28 cellular contexts compared by ENCODE assay signal in the genomic region with DNA sequence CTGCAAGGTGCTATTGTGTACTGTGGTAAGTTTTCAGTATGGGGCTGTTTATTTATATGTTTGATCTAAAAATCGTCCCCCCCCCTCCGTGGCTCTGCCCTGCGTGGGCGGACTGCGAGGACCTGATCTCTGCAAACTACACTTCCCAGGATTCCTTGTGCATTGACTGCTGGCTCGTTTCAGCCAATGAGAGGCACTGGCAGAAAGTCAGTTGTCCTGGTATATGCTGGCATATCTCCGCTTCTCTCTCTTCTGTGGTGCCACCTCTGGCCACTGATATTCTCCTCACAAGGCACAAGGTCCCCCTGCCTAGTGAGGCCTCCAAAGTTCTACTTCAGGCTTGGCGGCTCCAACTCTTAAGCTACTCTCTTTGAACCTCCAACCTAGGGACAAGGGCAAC.
DNase-seq lines count a peak whose midpoint lies in the region; ATAC-seq, FAIRE-seq and TF ChIP-seq lines count a peak whose summit lies in the region.
"Had no signal": no experiment of that assay in that cellular context is flagged by ENCODE, and none has a peak within 500 bp of the region (broad histone marks: within the 10 kb centered on the region; RNA-seq: fewer than 3 reads in every experiment).

No MANE protein-coding gene starts in this region.

- no peaks in the 10 kb centered on the region for H3K27me3 Mint-ChIP-seq in WTC11 (ENCODE audit: low read depth)
- no peaks in the 10 kb centered on the region for H3K27me3 Mint-ChIP-seq in activated CD4-positive, alpha-beta T cell treated with anti-CD3 and anti-CD28 coated beads, Interleukin-2, amount 10 ng/mL, durations not matched to agents 7 days and 5 days
- H3K27me3 Mint-ChIP-seq: naive thymus-derived CD8-positive, alpha-beta T cell had no signal

- H3K27ac ChIP-seq in HepG2 (ENCODE audit: extremely low read length, insufficient read depth, low read length) (no peak overlapping the region), right lobe of liver (no peak overlapping the region), tibial nerve (no peak overlapping the region)
- H3K27ac ChIP-seq: brain microvascular endothelial cell, dorsolateral prefrontal cortex, HL-60, stomach, tibial artery had no signal

- TF ChIP-seq EP300 in HepG2 (IDR thresholded peaks at IDR 0.05; ENCODE audit: low read depth in 2 of 2, low read length in 2 of 2) (no peak), HepG2 (CRISPR knock-in tag; IDR thresholded peaks at IDR 0.05; ENCODE audit: borderline replicate concordance) (no peak), tibial nerve (IDR thresholded peaks at IDR 0.05) (no peak)

- H3K27ac Mint-ChIP-seq in WTC11: no peak overlapping the region
- H3K27ac Mint-ChIP-seq in activated CD4-positive, alpha-beta T cell treated with anti-CD3 and anti-CD28 coated beads, Interleukin-2, amount 10 ng/mL, durations not matched to agents 7 days and 5 days: no peak overlapping the region
- H3K27ac Mint-ChIP-seq: activated naive CD4-positive, alpha-beta T cell treated with anti-CD3 and anti-CD28 coated beads for 36 hours; naive thymus-derived CD8-positive, alpha-beta T cell had no signal

- no peak for TF ChIP-seq POLR2A in HepG2 (IDR thresholded peaks at IDR 0.05; ENCODE audit: insufficient read depth in 1 of 2, low read depth in 2 of 2, low read length in 2 of 2)
- no peak for TF ChIP-seq POLR2A in right lobe of liver (IDR thresholded peaks at IDR 0.05)
- no peak for TF ChIP-seq POLR2A in tibial nerve (IDR thresholded peaks at IDR 0.05)

- TF ChIP-seq RAD21 in HepG2 (CRISPR knock-in tag; IDR thresholded peaks at IDR 0.05): no peak

- intact Hi-C loops in HepG2 (cut with micrococcal nuclease; ENCODE audit: unreplicated experiment): no loop called here
- intact Hi-C loops in right lobe of liver (cut with DNase I): no loop called here

- no peak for DNase-seq in HepG2 (ENCODE audit: low spot score)
- DNase-seq in right lobe of liver: no peak
- peak; percentile 12 for DNase-seq in NCI-H460 (ENCODE audit: extremely low read depth, low read depth)
- DNase-seq in WTC11 (ENCODE audit: low spot score): no peak
- DNase-seq in activated CD4-positive, alpha-beta T cell treated with anti-CD3 and anti-CD28 coated beads, Interleukin-2, amount 10 ng/mL, durations not matched to agents 7 days and 5 days: no peak
- DNase-seq in tibial nerve (ENCODE audit: low spot score in 2 of 2): no peak
- DNase-seq in Ammon's horn (ENCODE audit: low spot score): no peak
- DNase-seq: ACHN; activated CD4-positive, alpha-beta T cell treated with anti-CD3 and anti-CD28 coated beads, Interleukin-2, amount 50 U/mL, for 4 hours; activated CD4-positive, CD25-positive, alpha-beta regulatory T cell; activated naive CD4-positive, alpha-beta T cell treated with anti-CD3 and anti-CD28 coated beads for 36 hours; brain microvascular endothelial cell; DMS79; dorsolateral prefrontal cortex; GF-D8; midbrain; naive thymus-derived CD8-positive, alpha-beta T cell; NCI-H1105; NCI-H187 treated with DMSO at 0.1 percent for 48 hours; NCI-H2227 treated with DMSO at 0.1 percent for 48 hours; NCI-H69; occipital lobe; stimulated activated CD8-positive, alpha-beta memory T cell treated with anti-CD3 and anti-CD28 coated beads, Interleukin-4, amount 100 ng/mL, for 48 hours; stomach; tibial artery had no signal

- H3K36me3 ChIP-seq in HepG2 (replicated peaks in 1 of 2; ENCODE audit: control insufficient read depth in 1 of 2, insufficient read depth in 2 of 2, low read length in 2 of 2) (no peaks in the 10 kb centered on the region), right lobe of liver (no peaks in the 10 kb centered on the region), tibial nerve (no peaks in the 10 kb centered on the region)
- H3K36me3 ChIP-seq: brain microvascular endothelial cell, stomach, tibial artery had no signal

- POLR2A ChIA-PET in HepG2 (lab: Yijun Ruan, JAX): no interaction called here
- POLR2A ChIA-PET in WTC11 (lab: Charles Lee): no interaction called here
- POLR2A ChIA-PET in activated CD4-positive, alpha-beta T cell treated with anti-CD3 and anti-CD28 coated beads, Interleukin-2, amount 10 ng/mL, durations not matched to agents 7 days and 5 days (lab: Charles Lee): no interaction called here

- H2AFZ ChIP-seq in HepG2 (ENCODE audit: low read length): no peak overlapping the region

- H3K36me3 Mint-ChIP-seq in WTC11: no peaks in the 10 kb centered on the region
- no peaks in the 10 kb centered on the region for H3K36me3 Mint-ChIP-seq in activated CD4-positive, alpha-beta T cell treated with anti-CD3 and anti-CD28 coated beads, Interleukin-2, amount 10 ng/mL, durations not matched to agents 7 days and 5 days (ENCODE audit: low read depth)
- H3K36me3 Mint-ChIP-seq: naive thymus-derived CD8-positive, alpha-beta T cell had no signal

- H3K9ac ChIP-seq in HepG2 (ENCODE audit: insufficient read depth, low read depth, low read length): no peak overlapping the region

- H3K4me1 ChIP-seq in HepG2 (ENCODE audit: insufficient read depth, low read length): no peaks in the 10 kb centered on the region
- H3K4me1 ChIP-seq in right lobe of liver: no peaks in the 10 kb centered on the region
- H3K4me1 ChIP-seq in tibial nerve: no peaks in the 10 kb centered on the region
- H3K4me1 ChIP-seq: stomach, tibial artery had no signal

- WGBS in HepG2 (ENCODE audit: low lambda C conversion rate): 17% methylated on average over 8 of the region's 8 CpGs
- WGBS in right lobe of liver (ENCODE audit: insufficient coverage, low coverage, low lambda C conversion rate, missing lambda C conversion rate): 54% methylated on average over 8 of the region's 8 CpGs
- WGBS in tibial nerve, 2 donors: 78 to 79% methylated on average over 8 of the region's 8 CpGs

- H3K9me3 ChIP-seq in HepG2 (ENCODE audit: low read length) (no peaks in the 10 kb centered on the region), right lobe of liver (no peaks in the 10 kb centered on the region), tibial nerve (no peaks in the 10 kb centered on the region)

- in situ Hi-C loops in HepG2 (cut with HindIII; ENCODE audit: extremely low pct_ligation_motif_present, low pct_unique_long_range_greater_than_20kb): no loop called here

- H3K27me3 ChIP-seq in HepG2 (ENCODE audit: control insufficient read depth in 1 of 2, insufficient read depth in 2 of 2, low read length in 2 of 2) (no peaks in the 10 kb centered on the region), right lobe of liver (no peaks in the 10 kb centered on the region), tibial nerve (no peaks in the 10 kb centered on the region)
- H3K27me3 ChIP-seq: brain microvascular endothelial cell, dorsolateral prefrontal cortex, stomach, tibial artery had no signal

- TF ChIP-seq CTCF in HepG2 (CRISPR knock-in tag; IDR thresholded peaks at IDR 0.05) (no peak), right lobe of liver (IDR thresholded peaks at IDR 0.05) (no peak), WTC11 (IDR thresholded peaks at IDR 0.05) (no peak), tibial nerve (IDR thresholded peaks at IDR 0.05) (no peak)

- CTCF ChIA-PET in HepG2 (lab: Yijun Ruan, JAX; ENCODE audit: low intra/inter-chr PET ratio, low total read pairs): no interaction called here
- CTCF ChIA-PET in WTC11 (lab: Charles Lee): interaction anchor here (0.6 kb wide), 1 partner anchor 18 kb away, joined by 3 read pairs; no protein-coding TSS in a partner anchor
- CTCF ChIA-PET in activated CD4-positive, alpha-beta T cell treated with anti-CD3 and anti-CD28 coated beads, Interleukin-2, amount 10 ng/mL, durations not matched to agents 7 days and 5 days (lab: Charles Lee): no interaction called here

- no peak overlapping the region for H3K4me3 ChIP-seq in HepG2 (replicated peaks in 1 of 3; ENCODE audit: insufficient read depth in 1 of 3, low read depth in 2 of 3, low read length in 3 of 3)
- H3K4me3 ChIP-seq in right lobe of liver: no peak overlapping the region
- H3K4me3 ChIP-seq in tibial nerve: no peak overlapping the region
- H3K4me3 ChIP-seq: dorsolateral prefrontal cortex, stomach, tibial artery had no signal

- no peak overlapping the region for H3K4me3 Mint-ChIP-seq in WTC11
- H3K4me3 Mint-ChIP-seq in activated CD4-positive, alpha-beta T cell treated with anti-CD3 and anti-CD28 coated beads, Interleukin-2, amount 10 ng/mL, durations not matched to agents 7 days and 5 days: no peak overlapping the region
- H3K4me3 Mint-ChIP-seq: activated naive CD4-positive, alpha-beta T cell treated with anti-CD3 and anti-CD28 coated beads for 36 hours; naive thymus-derived CD8-positive, alpha-beta T cell had no signal

- ATAC-seq in HepG2 (no peak), right lobe of liver (no peak), WTC11 (peak; percentile 95), HG03442 (IDR thresholded peaks at IDR 0.05; ENCODE audit: unreplicated experiment) (no peak)
- ATAC-seq: naive thymus-derived CD8-positive, alpha-beta T cell had no signal

- H3K4me2 ChIP-seq in HepG2 (ENCODE audit: low read depth, low read length): no peak overlapping the region

- H3K4me1 Mint-ChIP-seq in WTC11: no peaks in the 10 kb centered on the region
- no peaks in the 10 kb centered on the region for H3K4me1 Mint-ChIP-seq in activated CD4-positive, alpha-beta T cell treated with anti-CD3 and anti-CD28 coated beads, Interleukin-2, amount 10 ng/mL, durations not matched to agents 7 days and 5 days
- H3K4me1 Mint-ChIP-seq: naive thymus-derived CD8-positive, alpha-beta T cell had no signal

- H4K20me1 ChIP-seq in HepG2 (ENCODE audit: insufficient read depth, low read length): no peaks in the 10 kb centered on the region

- H3K9me3 Mint-ChIP-seq in WTC11: no peaks in the 10 kb centered on the region
- H3K9me3 Mint-ChIP-seq in activated CD4-positive, alpha-beta T cell treated with anti-CD3 and anti-CD28 coated beads, Interleukin-2, amount 10 ng/mL, durations not matched to agents 7 days and 5 days: peaks cover 19% of the 10 kb centered on the region

- no TSS peak for BruUV-seq in HepG2 (replicated peaks; lab: Mats Ljungman, UMichigan)

- H3K79me2 ChIP-seq in HepG2 (ENCODE audit: insufficient read depth, low read length): no peaks in the 10 kb centered on the region

- no peak for FAIRE-seq in HepG2 (lab: Jason Lieb, UNC)
- FAIRE-seq: endothelial cell of umbilical vein had no signal

TF ChIP-seq in HepG2, 621 proteins besides CTCF, POLR2A, EP300 and RAD21 (continues in another document):
- no peak for TF ChIP-seq U2AF2 (IDR thresholded peaks at IDR 0.05; ENCODE audit: low read depth, low read length)

TF ChIP-seq in WTC11, 78 proteins besides CTCF, POLR2A, EP300 and RAD21 (continues in another document):
- TF ChIP-seq, protein P1, sequence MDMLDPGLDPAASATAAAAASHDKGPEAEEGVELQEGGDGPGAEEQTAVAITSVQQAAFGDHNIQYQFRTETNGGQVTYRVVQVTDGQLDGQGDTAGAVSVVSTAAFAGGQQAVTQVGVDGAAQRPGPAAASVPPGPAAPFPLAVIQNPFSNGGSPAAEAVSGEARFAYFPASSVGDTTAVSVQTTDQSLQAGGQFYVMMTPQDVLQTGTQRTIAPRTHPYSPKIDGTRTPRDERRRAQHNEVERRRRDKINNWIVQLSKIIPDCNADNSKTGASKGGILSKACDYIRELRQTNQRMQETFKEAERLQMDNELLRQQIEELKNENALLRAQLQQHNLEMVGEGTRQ (CRISPR knock-in tag; IDR thresholded peaks at IDR 0.05): peak; percentile 47; the same call in 1 of the 2 replicates
